ENCODE assay signal across 15 cellular contexts in genomic region chr13:74024856-74025255, GRCh38.
DNase-seq lines count a peak whose midpoint lies in the region; ATAC-seq and TF ChIP-seq lines count a peak whose summit lies in the region.
"Had no signal": no experiment of that assay in that cellular context is flagged by ENCODE, and none has a peak within 500 bp of the region (broad histone marks: within the 10 kb centered on the region; RNA-seq: fewer than 3 reads in every experiment).

No MANE protein-coding gene starts in this region.

- no peaks in the 10 kb centered on the region for H3K27me3 Mint-ChIP-seq in activated naive CD4-positive, alpha-beta T cell treated with anti-CD3 and anti-CD28 coated beads for 36 hours (ENCODE audit: low read depth)
- no peaks in the 10 kb centered on the region for H3K27me3 Mint-ChIP-seq in T-cell
- no peaks in the 10 kb centered on the region for H3K27me3 Mint-ChIP-seq in type B pancreatic cell
- no peaks in the 10 kb centered on the region for H3K27me3 Mint-ChIP-seq in Calu3 (ENCODE audit: unreplicated experiment)

- H3K4me3 Mint-ChIP-seq in activated naive CD4-positive, alpha-beta T cell treated with anti-CD3 and anti-CD28 coated beads for 36 hours, result peak overlapping the region; percentile 4
- peak overlapping the region in 2 of 3 donors; percentile 4 to 63 for H3K4me3 Mint-ChIP-seq in T-cell
- no peak overlapping the region for H3K4me3 Mint-ChIP-seq in type B pancreatic cell
- no peak overlapping the region for H3K4me3 Mint-ChIP-seq in Calu3 (ENCODE audit: low read depth, unreplicated experiment)
- H3K4me3 Mint-ChIP-seq: neural crest cell had no signal

- peaks cover 1% of the 10 kb centered on the region for H3K9me3 Mint-ChIP-seq in activated naive CD4-positive, alpha-beta T cell treated with anti-CD3 and anti-CD28 coated beads for 36 hours
- H3K9me3 Mint-ChIP-seq in T-cell (no peaks in the 10 kb centered on the region), type B pancreatic cell (no peaks in the 10 kb centered on the region), Calu3 (ENCODE audit: low read depth, unreplicated experiment) (no peaks in the 10 kb centered on the region)

- ATAC-seq in T-cell (replicated peaks in 1 of 4) (peak in 1 of 4 experiments; percentile 77), left colon (peak; percentile 78), GM19023 (IDR thresholded peaks at IDR 0.05; ENCODE audit: unreplicated experiment) (no peak)

- POLR2A ChIA-PET in T-cell (lab: Charles Lee), result interaction anchor here (0.6 to 1.0 kb wide), 4 partner anchors 12 to 39 kb away, joined by 3 to 8 read pairs (median 4); no protein-coding TSS in a partner anchor

- no peak overlapping the region for H3K27ac Mint-ChIP-seq in activated naive CD4-positive, alpha-beta T cell treated with anti-CD3 and anti-CD28 coated beads for 36 hours
- H3K27ac Mint-ChIP-seq in T-cell, result peak overlapping the region; percentile 86 to 88
- peak overlapping the region; percentile 27 for H3K27ac Mint-ChIP-seq in type B pancreatic cell
- no peak overlapping the region for H3K27ac Mint-ChIP-seq in Calu3 (ENCODE audit: unreplicated experiment)

- peaks cover 77% of the 10 kb centered on the region for H3K4me1 Mint-ChIP-seq in activated naive CD4-positive, alpha-beta T cell treated with anti-CD3 and anti-CD28 coated beads for 36 hours (ENCODE audit: low read depth)
- peaks cover 83 to 92% (median 85%) of the 10 kb centered on the region in 3 donors for H3K4me1 Mint-ChIP-seq in T-cell
- peaks cover 37% of the 10 kb centered on the region for H3K4me1 Mint-ChIP-seq in type B pancreatic cell (ENCODE audit: unreplicated experiment)
- H3K4me1 Mint-ChIP-seq in Calu3 (ENCODE audit: low read depth, unreplicated experiment), result no peaks in the 10 kb centered on the region

- intact Hi-C loops in activated naive CD4-positive, alpha-beta T cell treated with anti-CD3 and anti-CD28 coated beads for 36 hours (cut with micrococcal nuclease), result loop anchor here (1.0 kb wide), 2 partner anchors 8 to 262 kb away; no protein-coding TSS in a partner anchor
- intact Hi-C loops in left colon (cut with DNase I, micrococcal nuclease) (no loop called here), Calu3 (cut with micrococcal nuclease; ENCODE audit: unreplicated experiment) (no loop called here)

- BruUV-seq in Calu3 (replicated peaks; lab: Mats Ljungman, UMichigan), result no TSS peak

- peaks cover 18% of the 10 kb centered on the region for H3K36me3 Mint-ChIP-seq in activated naive CD4-positive, alpha-beta T cell treated with anti-CD3 and anti-CD28 coated beads for 36 hours (ENCODE audit: low read depth)
- peaks cover 35% of the 10 kb centered on the region for H3K36me3 Mint-ChIP-seq in T-cell
- H3K36me3 Mint-ChIP-seq in type B pancreatic cell, result peaks cover 19% of the 10 kb centered on the region
- no peaks in the 10 kb centered on the region for H3K36me3 Mint-ChIP-seq in Calu3 (ENCODE audit: insufficient read depth, unreplicated experiment)

- CTCF ChIA-PET in activated naive CD4-positive, alpha-beta T cell treated with anti-CD3 and anti-CD28 coated beads for 36 hours (lab: Charles Lee), result interaction anchor here (0.6 to 1.9 kb wide), 4 partner anchors 16 to 267 kb away, joined by 3 to 5 read pairs (median 4); no protein-coding TSS in a partner anchor
- CTCF ChIA-PET in T-cell (lab: Charles Lee) (interaction anchor here (0.6 to 1.8 kb wide), 8 partner anchors 9 to 262 kb away, joined by 3 to 9 read pairs (median 4); no protein-coding TSS in a partner anchor), Calu3 (lab: Charles Lee) (no interaction called here)

- no peak for TF ChIP-seq CTCF in type B pancreatic cell (conservative IDR thresholded peaks at IDR 0.05)
- TF ChIP-seq CTCF in Calu3 (IDR thresholded peaks at IDR 0.05; ENCODE audit: unreplicated experiment), result no peak

- no peak for TF ChIP-seq POLR2A in erythroblast (IDR thresholded peaks at IDR 0.05; ENCODE audit: low read length)

- no peak for DNase-seq in activated naive CD4-positive, alpha-beta T cell treated with anti-CD3 and anti-CD28 coated beads for 36 hours
- no peak for DNase-seq in activated naive CD4-positive, alpha-beta T cell treated with Interleukin-2 at 50 U/mL for 16 hours
- DNase-seq in T-cell (no peak), left colon (no peak), type B pancreatic cell (ENCODE audit: extremely low spot score, unreplicated experiment) (no peak), erythroblast (lab: John Stamatoyannopoulos, UW) (no peak), Calu3 (no peak)
- DNase-seq: activated effector memory CD4-positive, alpha-beta T cell treated with anti-CD3 and anti-CD28 coated beads, Interleukin-2, amount 50 U/mL, for 16 hours; kidney glomerular epithelial cell; MV-4-11; NCI-H2029 treated with DMSO at 0.1 percent for 48 hours; spleen; T-helper 1 cell had no signal

Comparison
In these comparisons a context has a peak if more than half of its experiments do, and no peak if none do; other contexts are left out.
1. H3K27ac Mint-ChIP-seq: peak in T-cell (2 of 2) and type B pancreatic cell (single experiment); none in activated naive CD4-positive, alpha-beta T cell treated with anti-CD3 and anti-CD28 coated beads for 36 hours (single experiment) and Calu3 (single experiment).
2. H3K4me3 Mint-ChIP-seq: peak in activated naive CD4-positive, alpha-beta T cell treated with anti-CD3 and anti-CD28 coated beads for 36 hours (single experiment) and T-cell (2 of 3); none in type B pancreatic cell (single experiment) and Calu3 (single experiment).